8 cellular contexts compared by ENCODE assay signal in genomic region chr6:105733556-105734162, GRCh38.
DNase-seq lines count a peak whose midpoint lies in the region; ATAC-seq, FAIRE-seq and TF ChIP-seq lines count a peak whose summit lies in the region.

No MANE protein-coding gene starts in this region.

- no peak overlapping the region for H3K27ac Mint-ChIP-seq in nephron
- no peak overlapping the region for H3K27ac Mint-ChIP-seq in activated CD4-positive, alpha-beta memory T cell treated with anti-CD3 and anti-CD28 coated beads, Interleukin-2, amount 10 ng/mL, durations not matched to agents 7 days and 5 days

- H3K27me3 Mint-ChIP-seq in nephron (ENCODE audit: low read depth), result no peaks in the 10 kb centered on the region
- no peaks in the 10 kb centered on the region for H3K27me3 Mint-ChIP-seq in activated CD4-positive, alpha-beta memory T cell treated with anti-CD3 and anti-CD28 coated beads, Interleukin-2, amount 10 ng/mL, durations not matched to agents 7 days and 5 days

- H3K36me3 Mint-ChIP-seq in nephron (ENCODE audit: low read depth), result no peaks in the 10 kb centered on the region
- peaks cover 40% of the 10 kb centered on the region for H3K36me3 Mint-ChIP-seq in activated CD4-positive, alpha-beta memory T cell treated with anti-CD3 and anti-CD28 coated beads, Interleukin-2, amount 10 ng/mL, durations not matched to agents 7 days and 5 days (ENCODE audit: low read depth)

- H3K4me3 Mint-ChIP-seq in nephron, result no peak overlapping the region
- H3K4me3 Mint-ChIP-seq in activated CD4-positive, alpha-beta memory T cell treated with anti-CD3 and anti-CD28 coated beads, Interleukin-2, amount 10 ng/mL, durations not matched to agents 7 days and 5 days, result no peak overlapping the region

- POLR2A ChIA-PET in activated CD4-positive, alpha-beta memory T cell treated with anti-CD3 and anti-CD28 coated beads, Interleukin-2, amount 10 ng/mL, durations not matched to agents 7 days and 5 days (lab: Charles Lee), result no interaction called here

- ATAC-seq in HG02623 (IDR thresholded peaks at IDR 0.05; ENCODE audit: unreplicated experiment), result no peak

- FAIRE-seq in bronchial epithelial cell (lab: Jason Lieb, UNC) (no peak), HTR-8/SVneo (lab: Jason Lieb, UNC) (no peak)

- TF ChIP-seq CTCF in GM10266 (IDR thresholded peaks at IDR 0.05; ENCODE audit: control insufficient read depth, insufficient read depth, low read depth, missing control alignments) (peak; percentile 41), bronchial epithelial cell (IDR thresholded peaks at IDR 0.05; ENCODE audit: insufficient read depth, low read length, severe bottlenecking) (peak; percentile 36), nephron (IDR thresholded peaks at IDR 0.05; ENCODE audit: unreplicated experiment in 3 of 3) (peak; percentile 17 to 59 (median 28))

- no peaks in the 10 kb centered on the region for H3K36me3 ChIP-seq in bronchial epithelial cell (ENCODE audit: control insufficient read depth, insufficient read depth, low read length)

- peaks cover 5% of the 10 kb centered on the region for H3K4me1 Mint-ChIP-seq in nephron
- peaks cover 48% of the 10 kb centered on the region for H3K4me1 Mint-ChIP-seq in activated CD4-positive, alpha-beta memory T cell treated with anti-CD3 and anti-CD28 coated beads, Interleukin-2, amount 10 ng/mL, durations not matched to agents 7 days and 5 days

- no peak overlapping the region for H3K4me3 ChIP-seq in bronchial epithelial cell (ENCODE audit: low read depth, low read length)

- H3K9me3 Mint-ChIP-seq in nephron, result peaks cover 5% of the 10 kb centered on the region
- peaks cover 25% of the 10 kb centered on the region for H3K9me3 Mint-ChIP-seq in activated CD4-positive, alpha-beta memory T cell treated with anti-CD3 and anti-CD28 coated beads, Interleukin-2, amount 10 ng/mL, durations not matched to agents 7 days and 5 days

- no peaks in the 10 kb centered on the region for H3K27me3 ChIP-seq in bronchial epithelial cell (ENCODE audit: control insufficient read depth, insufficient read depth, low read length)

- CTCF ChIA-PET in activated CD4-positive, alpha-beta memory T cell treated with anti-CD3 and anti-CD28 coated beads, Interleukin-2, amount 10 ng/mL, durations not matched to agents 7 days and 5 days (lab: Charles Lee), result interaction anchor here (5.9 kb wide), 1 partner anchor 490 kb away, joined by 25 read pairs; no protein-coding TSS in a partner anchor

- DNase-seq in GM10266 (ENCODE audit: extremely low spot score) (no peak), NCI-H1105 treated with DMSO at 0.1 percent for 48 hours (lab: John Stamatoyannopoulos, UW) (peak; percentile 61), bronchial epithelial cell (ENCODE audit: low read depth) (peak; percentile 59), nucleus accumbens (lab: John Stamatoyannopoulos, UW) (no peak), HTR-8/SVneo (ENCODE audit: insufficient read length, low spot score) (no peak)
- no peak for DNase-seq in activated CD4-positive, alpha-beta memory T cell treated with anti-CD3 and anti-CD28 coated beads, Interleukin-2, amount 10 ng/mL, durations not matched to agents 7 days and 5 days

Comparison
In these comparisons a context has a peak if more than half of its experiments do, and no peak if none do; other contexts are left out.
1. DNase-seq: peak in NCI-H1105 treated with DMSO at 0.1 percent for 48 hours (single experiment) and bronchial epithelial cell (single experiment); none in GM10266 (single experiment), activated CD4-positive, alpha-beta memory T cell treated with anti-CD3 and anti-CD28 coated beads, Interleukin-2, amount 10 ng/mL, durations not matched to agents 7 days and 5 days (single experiment), nucleus accumbens (0 of 56) and HTR-8/SVneo (single experiment).
2. Peak in every context shown above with its lines, with median percentiles within 50 percentile points of each other: CTCF ChIP-seq.